ENCODE assay signal across 26 cellular contexts in the genomic region with DNA sequence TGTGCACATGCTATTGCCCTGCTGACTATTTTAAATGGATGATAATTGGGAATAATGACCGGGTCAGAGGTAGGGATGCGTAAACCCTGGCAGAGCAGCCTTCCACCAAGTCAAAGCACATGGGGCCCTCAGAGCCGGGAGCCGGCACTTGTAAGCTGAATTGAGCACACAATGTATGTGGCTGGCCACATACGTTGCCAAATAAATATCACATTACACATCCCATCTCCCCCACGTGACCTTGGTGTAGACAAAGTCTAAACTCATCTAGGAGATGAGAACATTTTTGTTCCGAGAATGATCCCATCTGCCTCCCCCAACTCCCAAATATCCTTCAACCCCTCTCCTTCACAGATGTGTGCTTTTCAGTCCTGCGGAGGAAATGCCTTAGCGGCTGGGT.
"Had no signal": no experiment of that assay in that cellular context is flagged by ENCODE, and none has a peak within 500 bp of the region (broad histone marks: within the 10 kb centered on the region; RNA-seq: fewer than 3 reads in every experiment).

No MANE protein-coding gene starts in this region.

- DNase-seq: activated CD4-positive, alpha-beta T cell treated with anti-CD3 and anti-CD28 coated beads, Interleukin-2, amount 10 ng/mL, durations not matched to agents 7 days and 5 days; activated CD4-positive, CD25-positive, alpha-beta regulatory T cell; activated CD8-positive, alpha-beta memory T cell treated with anti-CD3 and anti-CD28 coated beads, Interleukin-2, amount 50 U/mL, for 4 hours; activated CD8-positive, alpha-beta T cell treated with anti-CD3 and anti-CD28 coated beads for 36 hours; activated gamma-delta T cell treated with Interleukin-2 at 50 U/mL for 16 hours; activated naive CD4-positive, alpha-beta T cell treated with anti-CD3 and anti-CD28 coated beads, Interleukin-2, amount 10 ng/mL, durations not matched to agents 7 days and 5 days; activated naive CD8-positive, alpha-beta T cell treated with anti-CD3 and anti-CD28 coated beads for 36 hours; activated T-cell treated with anti-CD3 and anti-CD28 coated beads, Interleukin-2, amount 50 U/mL, for 72 hours; caudate nucleus; colonic mucosa; NCI-H1092; NCI-H1417; NCI-H1694; NCI-H2029; NCI-H524 treated with DMSO at 0.1 percent for 48 hours; NK-92 treated with Interleukin-12 subunit alpha and Interleukin-12 subunit beta, amount 100 ng/mL, for 24 hours; OCI-M1; Right ventricle myocardium superior; SK-N-SH; T-helper 1 cell had no signal

- H3K27me3 Mint-ChIP-seq: activated naive CD4-positive, alpha-beta T cell treated with anti-CD3 and anti-CD28 coated beads, Interleukin-2, amount 10 ng/mL, durations not matched to agents 7 days and 5 days had no signal

- H3K27ac Mint-ChIP-seq: activated CD4-positive, alpha-beta T cell treated with anti-CD3 and anti-CD28 coated beads, Interleukin-2, amount 10 ng/mL, durations not matched to agents 7 days and 5 days; activated CD8-positive, alpha-beta T cell treated with anti-CD3 and anti-CD28 coated beads for 36 hours; activated naive CD4-positive, alpha-beta T cell treated with anti-CD3 and anti-CD28 coated beads, Interleukin-2, amount 10 ng/mL, durations not matched to agents 7 days and 5 days; activated naive CD8-positive, alpha-beta T cell treated with anti-CD3 and anti-CD28 coated beads for 36 hours; activated T-cell treated with anti-CD3 and anti-CD28 coated beads, Interleukin-2, amount 50 U/mL, for 72 hours; activated T-helper 2 cell treated with anti-CD3 and anti-CD28 coated beads, Interferon-gamma antibody, Interleukin-2, Interleukin-4, amounts not matched to agents 10 μg/mL and 5 μg/mL and 100 μg/mL, durations not matched to agents 14 hours and 24 hours and 36 hours had no signal

- H3K4me1 ChIP-seq: colonic mucosa, SJCRH30 had no signal

- H3K27me3 ChIP-seq: colonic mucosa, SJCRH30 had no signal

- ATAC-seq: activated CD8-positive, alpha-beta T cell treated with anti-CD3 and anti-CD28 coated beads for 36 hours; activated T-cell treated with anti-CD3 and anti-CD28 coated beads, Interleukin-2, amount 50 U/mL, for 72 hours; Panc1 had no signal

- H3K4me3 ChIP-seq: colonic mucosa, SJCRH30 had no signal

- H3K36me3 Mint-ChIP-seq: activated naive CD4-positive, alpha-beta T cell treated with anti-CD3 and anti-CD28 coated beads, Interleukin-2, amount 10 ng/mL, durations not matched to agents 7 days and 5 days; activated naive CD8-positive, alpha-beta T cell treated with anti-CD3 and anti-CD28 coated beads for 36 hours had no signal

- H3K4me2 ChIP-seq: KMS-11, SK-N-SH had no signal

- H3K36me3 ChIP-seq: colonic mucosa, SJCRH30 had no signal

- H3K4me1 Mint-ChIP-seq: activated CD4-positive, alpha-beta T cell treated with anti-CD3 and anti-CD28 coated beads, Interleukin-2, amount 10 ng/mL, durations not matched to agents 7 days and 5 days; activated naive CD4-positive, alpha-beta T cell treated with anti-CD3 and anti-CD28 coated beads, Interleukin-2, amount 10 ng/mL, durations not matched to agents 7 days and 5 days had no signal

- H3K9ac ChIP-seq: KMS-11, SK-N-SH had no signal

- H3K4me3 Mint-ChIP-seq: activated CD4-positive, alpha-beta T cell treated with anti-CD3 and anti-CD28 coated beads, Interleukin-2, amount 10 ng/mL, durations not matched to agents 7 days and 5 days; activated CD8-positive, alpha-beta T cell treated with anti-CD3 and anti-CD28 coated beads for 36 hours; activated naive CD4-positive, alpha-beta T cell treated with anti-CD3 and anti-CD28 coated beads, Interleukin-2, amount 10 ng/mL, durations not matched to agents 7 days and 5 days; activated naive CD8-positive, alpha-beta T cell treated with anti-CD3 and anti-CD28 coated beads for 36 hours; activated T-cell treated with anti-CD3 and anti-CD28 coated beads, Interleukin-2, amount 50 U/mL, for 72 hours had no signal

- H3K9me2 ChIP-seq: SK-N-SH had no signal

- H3K9me3 ChIP-seq: colonic mucosa, SJCRH30, SK-N-SH had no signal

- H3K9me3 Mint-ChIP-seq: activated CD4-positive, alpha-beta T cell treated with anti-CD3 and anti-CD28 coated beads, Interleukin-2, amount 10 ng/mL, durations not matched to agents 7 days and 5 days; activated CD8-positive, alpha-beta T cell treated with anti-CD3 and anti-CD28 coated beads for 36 hours; activated naive CD4-positive, alpha-beta T cell treated with anti-CD3 and anti-CD28 coated beads, Interleukin-2, amount 10 ng/mL, durations not matched to agents 7 days and 5 days; activated naive CD8-positive, alpha-beta T cell treated with anti-CD3 and anti-CD28 coated beads for 36 hours; activated T-cell treated with anti-CD3 and anti-CD28 coated beads, Interleukin-2, amount 50 U/mL, for 72 hours; activated T-helper 2 cell treated with anti-CD3 and anti-CD28 coated beads, Interferon-gamma antibody, Interleukin-2, Interleukin-4, amounts not matched to agents 10 μg/mL and 5 μg/mL and 100 μg/mL, durations not matched to agents 14 hours and 24 hours and 36 hours had no signal

- H3K27ac ChIP-seq: colonic mucosa, KMS-11, RWPE1, SJCRH30, VCaP had no signal
